ENCODE assay signal across 8 cellular contexts in genomic region chr3:193780810-193781472, GRCh38.
DNase-seq lines count a peak whose midpoint lies in the region; ATAC-seq, FAIRE-seq and TF ChIP-seq lines count a peak whose summit lies in the region.

No MANE protein-coding gene starts in this region.

- H3K4me1 Mint-ChIP-seq in activated naive CD4-positive, alpha-beta T cell treated with anti-CD3 and anti-CD28 coated beads, Interleukin-2, amount 10 ng/mL, durations not matched to agents 7 days and 5 days = peaks cover 34% of the 10 kb centered on the region
- H3K4me1 Mint-ChIP-seq in glutamatergic neuron (ENCODE audit: low read depth, unreplicated experiment) = peaks cover 27% of the 10 kb centered on the region

- H3K4me3 Mint-ChIP-seq in activated naive CD4-positive, alpha-beta T cell treated with anti-CD3 and anti-CD28 coated beads, Interleukin-2, amount 10 ng/mL, durations not matched to agents 7 days and 5 days = no peak overlapping the region
- H3K4me3 Mint-ChIP-seq in glutamatergic neuron (ENCODE audit: unreplicated experiment) = no peak overlapping the region

- peaks cover 65% of the 10 kb centered on the region for H3K27me3 Mint-ChIP-seq in activated naive CD4-positive, alpha-beta T cell treated with anti-CD3 and anti-CD28 coated beads, Interleukin-2, amount 10 ng/mL, durations not matched to agents 7 days and 5 days
- peaks cover 2% of the 10 kb centered on the region for H3K27me3 Mint-ChIP-seq in glutamatergic neuron (ENCODE audit: unreplicated experiment)

- no peak overlapping the region for H3K27ac Mint-ChIP-seq in activated naive CD4-positive, alpha-beta T cell treated with anti-CD3 and anti-CD28 coated beads, Interleukin-2, amount 10 ng/mL, durations not matched to agents 7 days and 5 days
- H3K27ac Mint-ChIP-seq in glutamatergic neuron (ENCODE audit: unreplicated experiment) = no peak overlapping the region

- TF ChIP-seq CTCF in glutamatergic neuron (IDR thresholded peaks at IDR 0.05; ENCODE audit: partially characterized antibody, unreplicated experiment) = peak; percentile 46

- CTCF ChIA-PET in activated naive CD4-positive, alpha-beta T cell treated with anti-CD3 and anti-CD28 coated beads, Interleukin-2, amount 10 ng/mL, durations not matched to agents 7 days and 5 days (lab: Charles Lee) = interaction anchor here (0.7 to 5.4 kb wide), 18 partner anchors 9 to 691 kb away, joined by 3 to 70 read pairs (median 4); no protein-coding TSS in a partner anchor

- TF ChIP-seq POLR2A in H54 (IDR thresholded peaks at IDR 0.05; ENCODE audit: low read depth, low read length) = no peak

- FAIRE-seq in H54 (lab: Jason Lieb, UNC) = peak; percentile 20

- no peaks in the 10 kb centered on the region for H3K36me3 Mint-ChIP-seq in activated naive CD4-positive, alpha-beta T cell treated with anti-CD3 and anti-CD28 coated beads, Interleukin-2, amount 10 ng/mL, durations not matched to agents 7 days and 5 days
- no peaks in the 10 kb centered on the region for H3K36me3 Mint-ChIP-seq in glutamatergic neuron (ENCODE audit: unreplicated experiment)

- DNase-seq in C1 segment of cervical spinal cord (lab: John Stamatoyannopoulos, UW) (peak in 10 of 14 donors; percentile 6 to 66 (median 34)), H54 (ENCODE audit: insufficient read length, low spot score) (peak; percentile 92), NCI-H69 (lab: John Stamatoyannopoulos, UW) (peak; percentile 88), glutamatergic neuron (peak; percentile 65), pons (ENCODE audit: low spot score) (peak; percentile 79)
- peak; percentile 41 for DNase-seq in activated naive CD4-positive, alpha-beta T cell treated with anti-CD3 and anti-CD28 coated beads, Interleukin-2, amount 10 ng/mL, durations not matched to agents 7 days and 5 days

- H3K9me3 Mint-ChIP-seq in activated naive CD4-positive, alpha-beta T cell treated with anti-CD3 and anti-CD28 coated beads, Interleukin-2, amount 10 ng/mL, durations not matched to agents 7 days and 5 days = no peaks in the 10 kb centered on the region
- peaks cover 5% of the 10 kb centered on the region for H3K9me3 Mint-ChIP-seq in glutamatergic neuron (ENCODE audit: unreplicated experiment)

- ATAC-seq in GM21529 (IDR thresholded peaks at IDR 0.05; ENCODE audit: unreplicated experiment) = no peak
- no peak for ATAC-seq in HG03039 (IDR thresholded peaks at IDR 0.05; ENCODE audit: unreplicated experiment)

Comparison
In these comparisons a context has a peak if more than half of its experiments do, and no peak if none do; other contexts are left out.
1. DNase-seq: peak in every context shown above with its lines; median percentile 92 in H54; 88 in NCI-H69; 79 in pons; 65 in glutamatergic neuron; 41 in activated naive CD4-positive, alpha-beta T cell treated with anti-CD3 and anti-CD28 coated beads, Interleukin-2, amount 10 ng/mL, durations not matched to agents 7 days and 5 days; 34 in C1 segment of cervical spinal cord.